Comparison of ENCODE assay signal across 15 cellular contexts in genomic region chr17:29663155-29663554, GRCh38. TPM values are rescaled to one million over a fixed set of nuclear protein-coding genes. Genes with fewer than 3 reads are reported as not detected.
DNase-seq lines count a peak whose midpoint lies in the region; ATAC-seq and TF ChIP-seq lines count a peak whose summit lies in the region.
"Had no signal": no experiment of that assay in that cellular context is flagged by ENCODE, and none has a peak within 500 bp of the region (broad histone marks: within the 10 kb centered on the region; RNA-seq: fewer than 3 reads in every experiment).

No MANE protein-coding gene starts in this region.

- peaks cover 50% of the 10 kb centered on the region for H3K36me3 ChIP-seq in mesodermal cell (ENCODE audit: control insufficient read depth, insufficient read depth, low read length)

- H3K27me3 ChIP-seq in dorsolateral prefrontal cortex = no peaks in the 10 kb centered on the region
- H3K27me3 ChIP-seq: sigmoid colon had no signal

- ATAC-seq in stimulated activated naive B cell treated with anti-CD40 and anti-IgM and Interleukin-4, amounts not matched to agents 10 μg/mL and 1 μg/mL and 100 μg/mL, for 72 hours (replicated peaks) = no peak
- ATAC-seq: left colon had no signal

- peaks cover 38% of the 10 kb centered on the region for H3K4me1 Mint-ChIP-seq in HFFc6 (ENCODE audit: low read depth)
- H3K4me1 Mint-ChIP-seq in stimulated activated naive B cell treated with anti-CD40 and anti-IgM and Interleukin-4, amounts not matched to agents 10 μg/mL and 1 μg/mL and 100 μg/mL, for 72 hours = peaks cover 17 to 42% of the 10 kb centered on the region in 2 donors

- no peak overlapping the region for H3K4me3 ChIP-seq in dorsolateral prefrontal cortex
- H3K4me3 ChIP-seq in mesodermal cell (ENCODE audit: extremely low read depth, insufficient read depth, low read length, poor library complexity, severe bottlenecking) = no peak overlapping the region
- H3K4me3 ChIP-seq: sigmoid colon had no signal

- H3K4me1 ChIP-seq in mesodermal cell (ENCODE audit: control insufficient read depth, insufficient read depth, low read length, poor library complexity, severe bottlenecking) = peaks cover 5% of the 10 kb centered on the region

- TF ChIP-seq CTCF in C4-2B (conservative IDR thresholded peaks at IDR 0.05) (no peak), HFFc6 (IDR thresholded peaks at IDR 0.05) (no peak), dorsolateral prefrontal cortex (IDR thresholded peaks at IDR 0.05 in 54 of 56, conservative IDR thresholded peaks at IDR 0.05 in 2 of 56; ENCODE audit: low read depth in 1 of 56, partially characterized antibody in 56 of 56) (no peak)

- H3K9me3 Mint-ChIP-seq in HFFc6 = no peaks in the 10 kb centered on the region
- peaks cover 0 to 2% of the 10 kb centered on the region in 2 donors for H3K9me3 Mint-ChIP-seq in stimulated activated naive B cell treated with anti-CD40 and anti-IgM and Interleukin-4, amounts not matched to agents 10 μg/mL and 1 μg/mL and 100 μg/mL, for 72 hours

- no peak for DNase-seq in HFFc6
- no peak for DNase-seq in dorsolateral prefrontal cortex
- DNase-seq in stimulated activated naive B cell treated with anti-CD40 and anti-IgM and Interleukin-4, amounts not matched to agents 10 μg/mL and 1 μg/mL and 100 μg/mL, for 72 hours = no peak
- DNase-seq in nucleus accumbens (lab: John Stamatoyannopoulos, UW) = no peak
- no peak for DNase-seq in A172 (ENCODE audit: low spot score)
- DNase-seq in cerebellar nuclear complex (lab: John Stamatoyannopoulos, UW) = no peak
- DNase-seq: activated T-cell treated with anti-CD3 and anti-CD28 coated beads for 4 hours; DMS79 treated with DMSO at 0.1 percent for 48 hours; effector memory CD4-positive, alpha-beta T cell; left colon; NCI-H446; sigmoid colon; T-helper 1 cell had no signal

- peaks cover 2% of the 10 kb centered on the region; the same call in 1 of the 2 replicates for H3K27me3 Mint-ChIP-seq in HFFc6 (ENCODE audit: insufficient read depth)
- H3K27me3 Mint-ChIP-seq in stimulated activated naive B cell treated with anti-CD40 and anti-IgM and Interleukin-4, amounts not matched to agents 10 μg/mL and 1 μg/mL and 100 μg/mL, for 72 hours = no peaks in the 10 kb centered on the region

- H3K27ac Mint-ChIP-seq in HFFc6 = peak overlapping the region; percentile 15
- no peak overlapping the region for H3K27ac Mint-ChIP-seq in stimulated activated naive B cell treated with anti-CD40 and anti-IgM and Interleukin-4, amounts not matched to agents 10 μg/mL and 1 μg/mL and 100 μg/mL, for 72 hours

- H3K9me3 ChIP-seq in mesodermal cell (ENCODE audit: control insufficient read depth, low read length) = no peaks in the 10 kb centered on the region
- H3K9me3 ChIP-seq: sigmoid colon had no signal

- H3K36me3 Mint-ChIP-seq in HFFc6 (ENCODE audit: low read depth) = peaks cover 31% of the 10 kb centered on the region
- H3K36me3 Mint-ChIP-seq in stimulated activated naive B cell treated with anti-CD40 and anti-IgM and Interleukin-4, amounts not matched to agents 10 μg/mL and 1 μg/mL and 100 μg/mL, for 72 hours = peaks cover 28 to 40% of the 10 kb centered on the region in 2 donors

- no peak overlapping the region for H3K4me3 Mint-ChIP-seq in HFFc6
- no peak overlapping the region for H3K4me3 Mint-ChIP-seq in stimulated activated naive B cell treated with anti-CD40 and anti-IgM and Interleukin-4, amounts not matched to agents 10 μg/mL and 1 μg/mL and 100 μg/mL, for 72 hours

- WGBS in mesodermal cell (ENCODE audit: insufficient coverage in 2 of 2), 2 experiments = 40% methylated on average over 1 of the region's 1 CpG; no CpG with 5 or more reads in 1 of the 2 experiments

- intact Hi-C loops in dorsolateral prefrontal cortex (cut with DNase I) = no loop called here

- H3K27ac ChIP-seq in C4-2B (peak overlapping the region; percentile 35; the same call in 1 of the 2 replicates), dorsolateral prefrontal cortex (peak overlapping the region in 52 of 59 donors; percentile 2 to 81 (median 63)), mesodermal cell (ENCODE audit: low read depth, low read length, severe bottlenecking) (peak overlapping the region; percentile 71)
- H3K27ac ChIP-seq: sigmoid colon had no signal

RNA-seq across cellular contexts. Expression of gene CORO6, which starts 40.4 kb away (rescaled TPM):
- total RNA-seq in HFFc6 (2021; fragmentation: NEBNext Ultra II Directional; extraction: Animal tissue kit (Norgen Biotek cat#: 25700)) = 1 to 10 TPM; 4.6 to 6.1 (median 5.4) TPM
- 100 to 1,000 TPM in 23 of 120 experiments, 10 to 100 TPM in 97; 31.5 to 153 (median 80.8) TPM for total RNA-seq in dorsolateral prefrontal cortex
- 21.6 TPM for polyA plus RNA-seq in mesodermal cell (2013, experiment 1 of 2)
- polyA plus RNA-seq in mesodermal cell (2013, experiment 2 of 2) = 16.5 TPM
- 12.2 and 14.8 TPM in 2 replicates for total RNA-seq in A172 (2014; rRNA removed; shearing (Covaris generic))
